In genomic region chr16:23400387-23400930, GRCh38 we compare ENCODE assay signal across 27 cellular contexts. TPM values are rescaled to one million over a fixed set of nuclear protein-coding genes. Genes with fewer than 3 reads are reported as not detected.
DNase-seq lines count a peak whose midpoint lies in the region; ATAC-seq and TF ChIP-seq lines count a peak whose summit lies in the region.
"Had no signal": no experiment of that assay in that cellular context is flagged by ENCODE, and none has a peak within 500 bp of the region (broad histone marks: within the 10 kb centered on the region; RNA-seq: fewer than 3 reads in every experiment).

No MANE protein-coding gene starts in this region.

- no peaks in the 10 kb centered on the region for H3K36me3 Mint-ChIP-seq in glutamatergic neuron (ENCODE audit: unreplicated experiment)
- peaks cover 21% of the 10 kb centered on the region for H3K36me3 Mint-ChIP-seq in progenitor cell of endocrine pancreas (ENCODE audit: insufficient read depth)

- peak overlapping the region; percentile 76 for H3K27ac Mint-ChIP-seq in glutamatergic neuron (ENCODE audit: unreplicated experiment)
- peak overlapping the region; percentile 73 for H3K27ac Mint-ChIP-seq in progenitor cell of endocrine pancreas
- H3K27ac Mint-ChIP-seq: activated CD4-positive, alpha-beta T cell treated with anti-CD3 and anti-CD28 coated beads for 36 hours; activated naive CD8-positive, alpha-beta T cell treated with anti-CD3 and anti-CD28 coated beads, Interleukin-2, amount 10 ng/mL, durations not matched to agents 7 days and 5 days; CD4-positive, CD25-positive, alpha-beta regulatory T cell; dendritic cell treated with granulocyte-macrophage colony-stimulating factor and Interleukin-4, amounts not matched to agents 40 ng/mL and 50 ng/mL, for 4 days had no signal

- DNase-seq in DMS 273 treated with DMSO at 0.1 percent for 48 hours (lab: John Stamatoyannopoulos, UW): peak; percentile 79
- peak; percentile 89 for DNase-seq in NCI-H82 (lab: John Stamatoyannopoulos, UW)
- DNase-seq in glutamatergic neuron: no peak
- DNase-seq in progenitor cell of endocrine pancreas (ENCODE audit: low spot score, unreplicated experiment): no peak
- DNase-seq in NCI-H774 (lab: John Stamatoyannopoulos, UW): no peak
- DNase-seq in NCI-H1694 (lab: John Stamatoyannopoulos, UW): no peak
- DNase-seq in hypothalamus (lab: John Stamatoyannopoulos, UW): no peak
- DNase-seq: activated CD4-positive, alpha-beta T cell treated with anti-CD3 and anti-CD28 coated beads for 36 hours; activated CD8-positive, alpha-beta memory T cell treated with anti-CD3 and anti-CD28 coated beads for 24 hours; activated effector memory CD4-positive, alpha-beta T cell treated with Interleukin-2 at 50 U/mL for 16 hours; activated naive CD8-positive, alpha-beta T cell treated with anti-CD3 and anti-CD28 coated beads, Interleukin-2, amount 10 ng/mL, durations not matched to agents 7 days and 5 days; activated T-cell treated with anti-CD3 and anti-CD28 coated beads for 4 hours; CD4-positive, CD25-positive, alpha-beta regulatory T cell; H7; heart left ventricle; NCI-H1092 treated with DMSO at 0.1 percent for 48 hours; NCI-H187; NCI-H526; Peyer's patch; right lobe of liver; SHP77 treated with DMSO at 0.1 percent for 48 hours; stimulated activated CD4-positive, alpha-beta T cell treated with anti-CD3 and anti-CD28 coated beads, Interleukin-4, amount 100 ng/mL, for 1 hour had no signal

- H3K9me3 Mint-ChIP-seq in glutamatergic neuron (ENCODE audit: unreplicated experiment): no peaks in the 10 kb centered on the region
- no peaks in the 10 kb centered on the region for H3K9me3 Mint-ChIP-seq in progenitor cell of endocrine pancreas (ENCODE audit: low read depth)
- H3K9me3 Mint-ChIP-seq: activated naive CD8-positive, alpha-beta T cell treated with anti-CD3 and anti-CD28 coated beads, Interleukin-2, amount 10 ng/mL, durations not matched to agents 7 days and 5 days; CD4-positive, CD25-positive, alpha-beta regulatory T cell; dendritic cell treated with granulocyte-macrophage colony-stimulating factor and Interleukin-4, amounts not matched to agents 40 ng/mL and 50 ng/mL, for 4 days had no signal

- TF ChIP-seq CTCF in glutamatergic neuron (IDR thresholded peaks at IDR 0.05; ENCODE audit: partially characterized antibody, unreplicated experiment) (no peak), progenitor cell of endocrine pancreas (IDR thresholded peaks at IDR 0.05; ENCODE audit: unreplicated experiment) (no peak)

- H3K27me3 Mint-ChIP-seq in glutamatergic neuron (ENCODE audit: unreplicated experiment): no peaks in the 10 kb centered on the region
- no peaks in the 10 kb centered on the region for H3K27me3 Mint-ChIP-seq in progenitor cell of endocrine pancreas
- H3K27me3 Mint-ChIP-seq: activated CD4-positive, alpha-beta T cell treated with anti-CD3 and anti-CD28 coated beads for 36 hours; activated naive CD8-positive, alpha-beta T cell treated with anti-CD3 and anti-CD28 coated beads, Interleukin-2, amount 10 ng/mL, durations not matched to agents 7 days and 5 days; CD4-positive, CD25-positive, alpha-beta regulatory T cell; dendritic cell treated with granulocyte-macrophage colony-stimulating factor and Interleukin-4, amounts not matched to agents 40 ng/mL and 50 ng/mL, for 4 days had no signal

- no peak for ATAC-seq in GM21360 (IDR thresholded peaks at IDR 0.05; ENCODE audit: unreplicated experiment)
- ATAC-seq: A549; activated CD4-positive, alpha-beta T cell treated with anti-CD3 and anti-CD28 coated beads for 36 hours; esophagus mucosa; heart left ventricle; K562; right lobe of liver had no signal

- peaks cover 36% of the 10 kb centered on the region for H3K4me1 Mint-ChIP-seq in glutamatergic neuron (ENCODE audit: low read depth, unreplicated experiment)
- H3K4me1 Mint-ChIP-seq in progenitor cell of endocrine pancreas (ENCODE audit: low read depth): peaks cover 2% of the 10 kb centered on the region
- H3K4me1 Mint-ChIP-seq: activated CD4-positive, alpha-beta T cell treated with anti-CD3 and anti-CD28 coated beads for 36 hours; activated naive CD8-positive, alpha-beta T cell treated with anti-CD3 and anti-CD28 coated beads, Interleukin-2, amount 10 ng/mL, durations not matched to agents 7 days and 5 days; CD4-positive, CD25-positive, alpha-beta regulatory T cell had no signal

- peak overlapping the region; percentile 59 for H3K4me3 Mint-ChIP-seq in glutamatergic neuron (ENCODE audit: unreplicated experiment)
- no peak overlapping the region for H3K4me3 Mint-ChIP-seq in progenitor cell of endocrine pancreas (ENCODE audit: low read depth)
- H3K4me3 Mint-ChIP-seq: activated CD4-positive, alpha-beta T cell treated with anti-CD3 and anti-CD28 coated beads for 36 hours; activated naive CD8-positive, alpha-beta T cell treated with anti-CD3 and anti-CD28 coated beads, Interleukin-2, amount 10 ng/mL, durations not matched to agents 7 days and 5 days; CD4-positive, CD25-positive, alpha-beta regulatory T cell; dendritic cell treated with granulocyte-macrophage colony-stimulating factor and Interleukin-4, amounts not matched to agents 40 ng/mL and 50 ng/mL, for 4 days had no signal

RNA-seq across cellular contexts. Expression of gene COG7, which starts 52.5 kb away (rescaled TPM):
- total RNA-seq in glutamatergic neuron (ENCODE audit: unreplicated experiment) (12.7 TPM), progenitor cell of endocrine pancreas (24.9 and 28.3 TPM in 2 replicates)

Comparison
In these comparisons a context has a peak if more than half of its experiments do, and no peak if none do; other contexts are left out.
1. DNase-seq: peak in DMS 273 treated with DMSO at 0.1 percent for 48 hours (single experiment) and NCI-H82 (single experiment); none in glutamatergic neuron (single experiment), progenitor cell of endocrine pancreas (single experiment), NCI-H774 (single experiment), NCI-H1694 (single experiment) and hypothalamus (0 of 51).